8 cellular contexts compared by ENCODE assay signal in genomic region chr9:69325409-69326212, GRCh38. TPM values are rescaled to one million over a fixed set of nuclear protein-coding genes. Genes with fewer than 3 reads are reported as not detected.
DNase-seq lines count a peak whose midpoint lies in the region; ATAC-seq, FAIRE-seq and TF ChIP-seq lines count a peak whose summit lies in the region.

No MANE protein-coding gene starts in this region.

- DNase-seq in NCI-H1105 treated with DMSO at 0.1 percent for 48 hours (lab: John Stamatoyannopoulos, UW) (peak; percentile 30), NCI-H1105 (lab: John Stamatoyannopoulos, UW) (no peak), H54 (ENCODE audit: insufficient read length, low spot score) (no peak), NCI-H82 treated with DMSO at 0.1 percent for 48 hours (lab: John Stamatoyannopoulos, UW; ENCODE audit: unreplicated experiment) (no peak)
- DNase-seq in stimulated activated effector memory CD8-positive, alpha-beta T cell treated with anti-CD3 and anti-CD28 coated beads, Interleukin-12 subunit alpha, Interleukin-12 subunit beta, amount 100 ng/mL, for 72 hours (ENCODE audit: low spot score in 2 of 2): no peak
- no peak for DNase-seq in stimulated activated naive CD4-positive, alpha-beta T cell (lab: John Stamatoyannopoulos, UW)

- H3K4me1 Mint-ChIP-seq in activated T-helper 17 cell treated with anti-CD3 and anti-CD28 coated beads, Interleukin-2, amount 50 U/mL, for 72 hours: no peaks in the 10 kb centered on the region
- no peaks in the 10 kb centered on the region for H3K4me1 Mint-ChIP-seq in stimulated activated effector memory CD8-positive, alpha-beta T cell treated with anti-CD3 and anti-CD28 coated beads, Interleukin-12 subunit alpha, Interleukin-12 subunit beta, amount 100 ng/mL, for 72 hours

- no peak overlapping the region for H3K27ac ChIP-seq in iPS-20b (ENCODE audit: low read length)

- no peaks in the 10 kb centered on the region for H3K36me3 ChIP-seq in iPS-20b (ENCODE audit: insufficient read depth, low read depth, low read length)

- no peaks in the 10 kb centered on the region for H3K36me3 Mint-ChIP-seq in activated T-helper 17 cell treated with anti-CD3 and anti-CD28 coated beads, Interleukin-2, amount 50 U/mL, for 72 hours (ENCODE audit: low read depth)
- no peaks in the 10 kb centered on the region for H3K36me3 Mint-ChIP-seq in stimulated activated effector memory CD8-positive, alpha-beta T cell treated with anti-CD3 and anti-CD28 coated beads, Interleukin-12 subunit alpha, Interleukin-12 subunit beta, amount 100 ng/mL, for 72 hours

- no peak; the same call in 1 of the 2 replicates for TF ChIP-seq POLR2A in H54 (IDR thresholded peaks at IDR 0.05; ENCODE audit: low read depth, low read length)

- H3K9me3 Mint-ChIP-seq in activated T-helper 17 cell treated with anti-CD3 and anti-CD28 coated beads, Interleukin-2, amount 50 U/mL, for 72 hours: no peaks in the 10 kb centered on the region
- no peaks in the 10 kb centered on the region for H3K9me3 Mint-ChIP-seq in stimulated activated effector memory CD8-positive, alpha-beta T cell treated with anti-CD3 and anti-CD28 coated beads, Interleukin-12 subunit alpha, Interleukin-12 subunit beta, amount 100 ng/mL, for 72 hours

- peaks cover 53% of the 10 kb centered on the region for H3K27me3 ChIP-seq in iPS-20b (ENCODE audit: insufficient read depth, low read length)

- peak; percentile 18 for ATAC-seq in activated T-helper 17 cell treated with anti-CD3 and anti-CD28 coated beads, Interleukin-2, amount 50 U/mL, for 72 hours (replicated peaks)
- peak; percentile 47 for ATAC-seq in stimulated activated effector memory CD8-positive, alpha-beta T cell treated with anti-CD3 and anti-CD28 coated beads, Interleukin-12 subunit alpha, Interleukin-12 subunit beta, amount 100 ng/mL, for 72 hours

- H3K9ac ChIP-seq in iPS-20b (ENCODE audit: low read depth, low read length): peak overlapping the region; percentile 68; the same call in 1 of the 2 replicates

- peaks cover 7% of the 10 kb centered on the region; the same call in 1 of the 2 replicates for H3K4me1 ChIP-seq in iPS-20b (ENCODE audit: insufficient read depth, low read length)

- no peak for FAIRE-seq in H54 (lab: Jason Lieb, UNC)

- peaks cover 44% of the 10 kb centered on the region for H3K27me3 Mint-ChIP-seq in activated T-helper 17 cell treated with anti-CD3 and anti-CD28 coated beads, Interleukin-2, amount 50 U/mL, for 72 hours

- H3K4me3 ChIP-seq in iPS-20b (ENCODE audit: low read length): peak overlapping the region; percentile 77

- H3K4me3 Mint-ChIP-seq in activated T-helper 17 cell treated with anti-CD3 and anti-CD28 coated beads, Interleukin-2, amount 50 U/mL, for 72 hours: peak overlapping the region; percentile 47
- no peak overlapping the region for H3K4me3 Mint-ChIP-seq in stimulated activated effector memory CD8-positive, alpha-beta T cell treated with anti-CD3 and anti-CD28 coated beads, Interleukin-12 subunit alpha, Interleukin-12 subunit beta, amount 100 ng/mL, for 72 hours

- H3K9me3 ChIP-seq in iPS-20b (ENCODE audit: insufficient read depth, low read depth, low read length): no peaks in the 10 kb centered on the region

- no peak overlapping the region for H3K27ac Mint-ChIP-seq in activated T-helper 17 cell treated with anti-CD3 and anti-CD28 coated beads, Interleukin-2, amount 50 U/mL, for 72 hours
- no peak overlapping the region for H3K27ac Mint-ChIP-seq in stimulated activated effector memory CD8-positive, alpha-beta T cell treated with anti-CD3 and anti-CD28 coated beads, Interleukin-12 subunit alpha, Interleukin-12 subunit beta, amount 100 ng/mL, for 72 hours

RNA-seq across cellular contexts. Expression of gene ENTREP1, which starts 0.6 kb away (rescaled TPM):
- not detected for total RNA-seq in activated T-helper 17 cell treated with anti-CD3 and anti-CD28 coated beads, Interleukin-2, amount 50 U/mL, for 72 hours
